Comparison of ENCODE assay signal across 9 cellular contexts in the genomic region with DNA sequence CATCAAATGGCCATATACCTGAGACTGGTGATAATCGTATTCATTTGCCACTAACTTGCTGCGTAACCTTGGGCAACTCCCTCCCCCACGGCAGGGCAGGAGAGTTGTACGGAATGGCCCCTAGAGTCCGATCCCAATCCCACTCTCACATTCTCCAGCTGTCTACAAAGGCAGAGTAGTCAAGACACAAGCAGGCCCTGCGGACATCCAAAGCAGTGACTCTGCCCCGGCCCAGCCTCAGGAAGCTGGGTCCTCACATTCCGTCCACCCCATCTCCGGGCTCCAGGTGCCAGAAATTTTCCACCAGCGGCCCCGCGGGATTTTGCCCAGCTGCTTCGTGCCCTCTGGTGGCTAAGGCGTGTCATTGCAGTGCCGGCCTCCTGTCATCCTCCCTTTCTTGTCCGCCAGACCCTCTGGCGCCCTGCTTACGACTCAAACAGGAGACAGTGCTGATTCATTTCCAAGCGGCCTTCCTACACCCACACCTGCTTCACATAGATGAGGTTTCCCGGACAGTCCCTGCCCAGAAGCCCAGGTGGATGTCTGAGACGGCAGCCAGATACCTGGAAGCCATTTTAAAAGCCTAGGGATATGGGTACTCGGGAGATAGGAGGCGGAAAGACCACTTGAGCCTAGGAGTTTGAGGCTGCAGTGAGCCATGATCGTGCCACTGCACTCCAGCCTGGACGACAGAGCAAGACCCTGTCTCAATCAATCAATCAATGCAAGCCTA. TPM values are rescaled to one million over a fixed set of nuclear protein-coding genes. Genes with fewer than 3 reads are reported as not detected.
DNase-seq lines count a peak whose midpoint lies in the region; ATAC-seq and TF ChIP-seq lines count a peak whose summit lies in the region.
"Had no signal": no experiment of that assay in that cellular context is flagged by ENCODE, and none has a peak within 500 bp of the region (broad histone marks: within the 10 kb centered on the region; RNA-seq: fewer than 3 reads in every experiment).

No MANE protein-coding gene starts in this region.

- H3K36me3 ChIP-seq in OCI-LY3 (replicated peaks; ENCODE audit: low read depth, low read length) (no peaks in the 10 kb centered on the region), mucosa of rectum (ENCODE audit: control insufficient read depth in 2 of 2, insufficient read depth in 2 of 2, low read length in 2 of 2) (no peaks in the 10 kb centered on the region)

- H2AFZ ChIP-seq in OCI-LY3 (ENCODE audit: low read depth, low read length), result peak overlapping the region; percentile 99

- peaks cover 8% of the 10 kb centered on the region for H3K27me3 Mint-ChIP-seq in IgD-negative memory B cell

- H3K4me1 Mint-ChIP-seq in IgD-negative memory B cell, result peaks cover 15 to 25% (median 19%) of the 10 kb centered on the region in 3 donors

- no peak for ATAC-seq in HG02870 (IDR thresholded peaks at IDR 0.05; ENCODE audit: unreplicated experiment)

- DNase-seq in CMK (ENCODE audit: low read depth), result peak; percentile 73
- DNase-seq in activated T-cell treated with anti-CD3 and anti-CD28 coated beads for 48 hours (ENCODE audit: low read depth), result peak; percentile 82
- no peak for DNase-seq in epithelial cell of proximal tubule (ENCODE audit: low read depth)
- DNase-seq in stimulated activated CD8-positive, alpha-beta memory T cell treated with anti-CD3 and anti-CD28 coated beads, Interleukin-4, amount 100 ng/mL, for 24 hours (ENCODE audit: low read depth), result peak; percentile 71

- peak overlapping the region in 2 of 4 donors; percentile 29 to 85 for H3K4me3 Mint-ChIP-seq in IgD-negative memory B cell

- H3K4me1 ChIP-seq in OCI-LY3 (ENCODE audit: low read length) (peaks cover 54% of the 10 kb centered on the region), mucosa of rectum (ENCODE audit: control insufficient read depth in 2 of 2, insufficient read depth in 2 of 2, low read length in 2 of 2) (peaks cover 34 to 44% of the 10 kb centered on the region in 2 donors)

- peak; percentile 99 for TF ChIP-seq CTCF in OCI-LY3 (IDR thresholded peaks at IDR 0.05; ENCODE audit: low read depth, low read length)
- TF ChIP-seq CTCF in epithelial cell of proximal tubule (conservative IDR thresholded peaks at IDR 0.05; ENCODE audit: low read depth, low read length), result peak; percentile 96

- H3K9ac ChIP-seq in OCI-LY3 (ENCODE audit: low read length), result peak overlapping the region; percentile 58
- peak overlapping the region; percentile 47 to 70 for H3K9ac ChIP-seq in mucosa of rectum (ENCODE audit: low read depth in 1 of 2, low read length in 2 of 2)

- no peaks in the 10 kb centered on the region for H3K79me2 ChIP-seq in OCI-LY3 (ENCODE audit: low read length)

- H3K4me3 ChIP-seq in OCI-LY3 (ENCODE audit: low read length), result peak overlapping the region; percentile 73
- H3K4me3 ChIP-seq in epithelial cell of proximal tubule (ENCODE audit: low read depth, low read length), result peak overlapping the region; percentile 33
- peak overlapping the region; percentile 54 to 71 for H3K4me3 ChIP-seq in mucosa of rectum (ENCODE audit: low read length in 2 of 2)

- no peak overlapping the region for H3K27ac ChIP-seq in OCI-LY3 (ENCODE audit: low read length)
- peak overlapping the region; percentile 69 to 75 for H3K27ac ChIP-seq in mucosa of rectum (ENCODE audit: low read depth in 2 of 2, low read length in 2 of 2)

- H3K27me3 ChIP-seq in OCI-LY3 (ENCODE audit: low read depth, low read length) (0 out of 2 replicates have a peak, but pooled peaks cover 5% of the 10 kb centered on the region), mucosa of rectum (ENCODE audit: control insufficient read depth in 2 of 2, insufficient read depth in 2 of 2, low read length in 2 of 2) (no peaks in the 10 kb centered on the region)

- H3K9me3 Mint-ChIP-seq in IgD-negative memory B cell, result no peaks in the 10 kb centered on the region

- H3K4me2 ChIP-seq in OCI-LY3 (ENCODE audit: low read length), result peak overlapping the region; percentile 89

- H4K20me1 ChIP-seq in OCI-LY3 (ENCODE audit: insufficient read depth, low read length), result no peaks in the 10 kb centered on the region

- peaks cover 2% of the 10 kb centered on the region for H3K36me3 Mint-ChIP-seq in IgD-negative memory B cell

- H3K9me3 ChIP-seq in OCI-LY3 (ENCODE audit: insufficient read depth, low read length) (no peaks in the 10 kb centered on the region), mucosa of rectum (ENCODE audit: control insufficient read depth in 2 of 2, low read length in 2 of 2) (no peaks in the 10 kb centered on the region)

- peak overlapping the region in 2 of 3 donors; percentile 18 to 30 for H3K27ac Mint-ChIP-seq in IgD-negative memory B cell

RNA-seq across cellular contexts. Expression of gene S100A2, which starts 2.9 kb away (rescaled TPM):
- polyA plus RNA-seq in IgD-negative memory B cell, result not detected
- total RNA-seq in epithelial cell of proximal tubule, result 24.8 and 25.6 TPM in 2 replicates

RNA-seq across cellular contexts. Expression of gene S100A3, which starts 19.5 kb away (rescaled TPM):
- polyA plus RNA-seq in IgD-negative memory B cell, result not detected
- total RNA-seq in epithelial cell of proximal tubule, result 10.2 and 27.6 TPM in 2 replicates
- total RNA-seq: T-helper 1 cell treated with Interleukin-12 subunit alpha and Interleukin-12 subunit beta and Interleukin-4 antibody, amounts not matched to agents 30 ng/mL and 1 ng/mL, for 36 hours had no signal

RNA-seq across cellular contexts. Expression of gene S100A4, which starts 22.9 kb away (rescaled TPM):
- 524 TPM for polyA plus RNA-seq in IgD-negative memory B cell
- 31.2 and 33.8 TPM in 2 replicates for total RNA-seq in epithelial cell of proximal tubule

RNA-seq across cellular contexts. Expression of gene S100A5, which starts 27.8 kb away (rescaled TPM):
- polyA plus RNA-seq in IgD-negative memory B cell, result 1.4 TPM
- 2.7 and 4.0 TPM in 2 replicates for total RNA-seq in epithelial cell of proximal tubule

RNA-seq across cellular contexts. Expression of gene S100A6, which starts 32.7 kb away (rescaled TPM):
- polyA plus RNA-seq in IgD-negative memory B cell, result 397 TPM
- 1,217 and 1,569 TPM in 2 replicates for total RNA-seq in epithelial cell of proximal tubule
